Comparison of ENCODE assay signal across 1 cellular context in the genomic region with DNA sequence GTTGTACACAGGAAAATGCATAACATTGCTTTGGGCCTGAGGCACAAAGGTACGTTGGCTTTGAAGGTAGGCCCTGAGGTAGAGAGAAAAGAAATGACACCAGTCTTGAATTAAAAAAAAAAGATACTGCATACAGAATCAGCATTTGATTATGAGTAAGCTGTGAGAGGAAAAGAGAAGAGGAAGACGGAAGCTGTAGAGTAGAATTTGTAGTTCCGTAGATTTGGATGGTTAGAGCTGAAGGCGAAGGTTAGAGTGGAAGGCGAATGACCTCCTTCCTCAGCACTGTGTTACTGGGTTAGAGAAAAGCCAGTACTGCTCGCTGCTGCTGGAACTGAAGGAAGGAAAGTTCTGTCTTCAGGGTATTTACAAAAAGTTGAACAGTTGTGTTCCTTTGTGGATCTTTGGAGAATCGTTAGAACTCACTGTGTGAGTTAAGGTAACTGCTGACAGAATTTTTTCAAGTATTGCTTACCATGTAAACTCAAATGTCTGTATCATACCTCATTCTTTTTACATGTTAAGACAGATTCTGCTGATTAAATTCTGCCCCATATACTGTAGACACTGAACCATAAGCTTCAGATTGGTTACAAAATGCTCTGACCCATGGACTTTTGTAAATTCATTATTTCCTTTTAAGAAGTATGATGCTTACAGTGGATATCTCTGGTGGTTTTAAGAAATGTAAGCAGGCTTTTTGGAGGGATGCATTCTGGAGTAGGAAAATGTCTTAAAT.
TF ChIP-seq lines count a peak whose summit lies in the region.

No MANE protein-coding gene starts in this region.

TF ChIP-seq in liver, 16 proteins besides CTCF, POLR2A, EP300 and RAD21 (continued from another document):
- TF ChIP-seq, protein P1, sequence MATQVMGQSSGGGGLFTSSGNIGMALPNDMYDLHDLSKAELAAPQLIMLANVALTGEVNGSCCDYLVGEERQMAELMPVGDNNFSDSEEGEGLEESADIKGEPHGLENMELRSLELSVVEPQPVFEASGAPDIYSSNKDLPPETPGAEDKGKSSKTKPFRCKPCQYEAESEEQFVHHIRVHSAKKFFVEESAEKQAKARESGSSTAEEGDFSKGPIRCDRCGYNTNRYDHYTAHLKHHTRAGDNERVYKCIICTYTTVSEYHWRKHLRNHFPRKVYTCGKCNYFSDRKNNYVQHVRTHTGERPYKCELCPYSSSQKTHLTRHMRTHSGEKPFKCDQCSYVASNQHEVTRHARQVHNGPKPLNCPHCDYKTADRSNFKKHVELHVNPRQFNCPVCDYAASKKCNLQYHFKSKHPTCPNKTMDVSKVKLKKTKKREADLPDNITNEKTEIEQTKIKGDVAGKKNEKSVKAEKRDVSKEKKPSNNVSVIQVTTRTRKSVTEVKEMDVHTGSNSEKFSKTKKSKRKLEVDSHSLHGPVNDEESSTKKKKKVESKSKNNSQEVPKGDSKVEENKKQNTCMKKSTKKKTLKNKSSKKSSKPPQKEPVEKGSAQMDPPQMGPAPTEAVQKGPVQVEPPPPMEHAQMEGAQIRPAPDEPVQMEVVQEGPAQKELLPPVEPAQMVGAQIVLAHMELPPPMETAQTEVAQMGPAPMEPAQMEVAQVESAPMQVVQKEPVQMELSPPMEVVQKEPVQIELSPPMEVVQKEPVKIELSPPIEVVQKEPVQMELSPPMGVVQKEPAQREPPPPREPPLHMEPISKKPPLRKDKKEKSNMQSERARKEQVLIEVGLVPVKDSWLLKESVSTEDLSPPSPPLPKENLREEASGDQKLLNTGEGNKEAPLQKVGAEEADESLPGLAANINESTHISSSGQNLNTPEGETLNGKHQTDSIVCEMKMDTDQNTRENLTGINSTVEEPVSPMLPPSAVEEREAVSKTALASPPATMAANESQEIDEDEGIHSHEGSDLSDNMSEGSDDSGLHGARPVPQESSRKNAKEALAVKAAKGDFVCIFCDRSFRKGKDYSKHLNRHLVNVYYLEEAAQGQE (IDR thresholded peaks at IDR 0.05) = no peak
- TF ChIP-seq RXRA (IDR thresholded peaks at IDR 0.05) = peak in 1 of 2 donors; percentile 11
